Comparison of ENCODE assay signal across 1 cellular context in the genomic region with DNA sequence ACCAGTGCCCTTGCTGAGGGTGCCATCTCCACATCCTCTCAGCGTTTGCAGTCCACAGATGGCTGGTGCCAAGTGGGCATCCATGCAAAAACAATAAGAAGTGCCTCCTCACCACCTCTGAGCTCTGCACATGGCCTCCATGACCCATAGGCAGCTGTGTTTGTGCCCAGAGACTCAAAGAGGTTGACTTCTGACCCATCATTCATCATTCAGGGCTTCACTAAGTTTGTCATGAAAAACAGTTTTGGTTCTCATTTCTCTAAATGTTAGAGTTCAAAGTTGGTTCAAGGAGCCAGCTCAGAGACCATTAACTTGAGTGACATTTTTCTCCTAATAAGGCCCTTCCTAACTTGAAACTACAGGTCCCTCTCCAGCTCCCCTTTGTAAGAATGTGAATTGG.
TF ChIP-seq lines count a peak whose summit lies in the region.

No MANE protein-coding gene starts in this region.

TF ChIP-seq in H1, 55 proteins besides CTCF, POLR2A, EP300 and RAD21:
- TF ChIP-seq KDM5A (IDR thresholded peaks at IDR 0.05; ENCODE audit: low read length), result no peak
- no peak for TF ChIP-seq JUND (IDR thresholded peaks at IDR 0.05; ENCODE audit: low read length)
- TF ChIP-seq TBP (IDR thresholded peaks at IDR 0.05; ENCODE audit: low read depth, low read length), result no peak
- no peak for TF ChIP-seq SP4 (IDR thresholded peaks at IDR 0.05; ENCODE audit: low read length)
- TF ChIP-seq SUZ12 (IDR thresholded peaks at IDR 0.05; ENCODE audit: low read length), result no peak
- TF ChIP-seq JUN (IDR thresholded peaks at IDR 0.05; ENCODE audit: low read depth, low read length), result no peak
- no peak for TF ChIP-seq ASH2L (IDR thresholded peaks at IDR 0.05; ENCODE audit: low read length)
- no peak for TF ChIP-seq MAFK (IDR thresholded peaks at IDR 0.05; ENCODE audit: low read depth, low read length)
- no peak for TF ChIP-seq CREB1 (IDR thresholded peaks at IDR 0.05)
- TF ChIP-seq SP2 (IDR thresholded peaks at IDR 0.05; ENCODE audit: low read length), result no peak
- no peak for TF ChIP-seq BRCA1 (IDR thresholded peaks at IDR 0.05; ENCODE audit: low read depth, low read length)
- TF ChIP-seq, protein P1, sequence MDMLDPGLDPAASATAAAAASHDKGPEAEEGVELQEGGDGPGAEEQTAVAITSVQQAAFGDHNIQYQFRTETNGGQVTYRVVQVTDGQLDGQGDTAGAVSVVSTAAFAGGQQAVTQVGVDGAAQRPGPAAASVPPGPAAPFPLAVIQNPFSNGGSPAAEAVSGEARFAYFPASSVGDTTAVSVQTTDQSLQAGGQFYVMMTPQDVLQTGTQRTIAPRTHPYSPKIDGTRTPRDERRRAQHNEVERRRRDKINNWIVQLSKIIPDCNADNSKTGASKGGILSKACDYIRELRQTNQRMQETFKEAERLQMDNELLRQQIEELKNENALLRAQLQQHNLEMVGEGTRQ (IDR thresholded peaks at IDR 0.05; ENCODE audit: low read length), result no peak
- no peak for TF ChIP-seq SRF (IDR thresholded peaks at IDR 0.05; ENCODE audit: low read depth, low read length)
- TF ChIP-seq, protein P2, sequence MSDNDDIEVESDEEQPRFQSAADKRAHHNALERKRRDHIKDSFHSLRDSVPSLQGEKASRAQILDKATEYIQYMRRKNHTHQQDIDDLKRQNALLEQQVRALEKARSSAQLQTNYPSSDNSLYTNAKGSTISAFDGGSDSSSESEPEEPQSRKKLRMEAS (IDR thresholded peaks at IDR 0.05), result no peak
- TF ChIP-seq, protein P3, sequence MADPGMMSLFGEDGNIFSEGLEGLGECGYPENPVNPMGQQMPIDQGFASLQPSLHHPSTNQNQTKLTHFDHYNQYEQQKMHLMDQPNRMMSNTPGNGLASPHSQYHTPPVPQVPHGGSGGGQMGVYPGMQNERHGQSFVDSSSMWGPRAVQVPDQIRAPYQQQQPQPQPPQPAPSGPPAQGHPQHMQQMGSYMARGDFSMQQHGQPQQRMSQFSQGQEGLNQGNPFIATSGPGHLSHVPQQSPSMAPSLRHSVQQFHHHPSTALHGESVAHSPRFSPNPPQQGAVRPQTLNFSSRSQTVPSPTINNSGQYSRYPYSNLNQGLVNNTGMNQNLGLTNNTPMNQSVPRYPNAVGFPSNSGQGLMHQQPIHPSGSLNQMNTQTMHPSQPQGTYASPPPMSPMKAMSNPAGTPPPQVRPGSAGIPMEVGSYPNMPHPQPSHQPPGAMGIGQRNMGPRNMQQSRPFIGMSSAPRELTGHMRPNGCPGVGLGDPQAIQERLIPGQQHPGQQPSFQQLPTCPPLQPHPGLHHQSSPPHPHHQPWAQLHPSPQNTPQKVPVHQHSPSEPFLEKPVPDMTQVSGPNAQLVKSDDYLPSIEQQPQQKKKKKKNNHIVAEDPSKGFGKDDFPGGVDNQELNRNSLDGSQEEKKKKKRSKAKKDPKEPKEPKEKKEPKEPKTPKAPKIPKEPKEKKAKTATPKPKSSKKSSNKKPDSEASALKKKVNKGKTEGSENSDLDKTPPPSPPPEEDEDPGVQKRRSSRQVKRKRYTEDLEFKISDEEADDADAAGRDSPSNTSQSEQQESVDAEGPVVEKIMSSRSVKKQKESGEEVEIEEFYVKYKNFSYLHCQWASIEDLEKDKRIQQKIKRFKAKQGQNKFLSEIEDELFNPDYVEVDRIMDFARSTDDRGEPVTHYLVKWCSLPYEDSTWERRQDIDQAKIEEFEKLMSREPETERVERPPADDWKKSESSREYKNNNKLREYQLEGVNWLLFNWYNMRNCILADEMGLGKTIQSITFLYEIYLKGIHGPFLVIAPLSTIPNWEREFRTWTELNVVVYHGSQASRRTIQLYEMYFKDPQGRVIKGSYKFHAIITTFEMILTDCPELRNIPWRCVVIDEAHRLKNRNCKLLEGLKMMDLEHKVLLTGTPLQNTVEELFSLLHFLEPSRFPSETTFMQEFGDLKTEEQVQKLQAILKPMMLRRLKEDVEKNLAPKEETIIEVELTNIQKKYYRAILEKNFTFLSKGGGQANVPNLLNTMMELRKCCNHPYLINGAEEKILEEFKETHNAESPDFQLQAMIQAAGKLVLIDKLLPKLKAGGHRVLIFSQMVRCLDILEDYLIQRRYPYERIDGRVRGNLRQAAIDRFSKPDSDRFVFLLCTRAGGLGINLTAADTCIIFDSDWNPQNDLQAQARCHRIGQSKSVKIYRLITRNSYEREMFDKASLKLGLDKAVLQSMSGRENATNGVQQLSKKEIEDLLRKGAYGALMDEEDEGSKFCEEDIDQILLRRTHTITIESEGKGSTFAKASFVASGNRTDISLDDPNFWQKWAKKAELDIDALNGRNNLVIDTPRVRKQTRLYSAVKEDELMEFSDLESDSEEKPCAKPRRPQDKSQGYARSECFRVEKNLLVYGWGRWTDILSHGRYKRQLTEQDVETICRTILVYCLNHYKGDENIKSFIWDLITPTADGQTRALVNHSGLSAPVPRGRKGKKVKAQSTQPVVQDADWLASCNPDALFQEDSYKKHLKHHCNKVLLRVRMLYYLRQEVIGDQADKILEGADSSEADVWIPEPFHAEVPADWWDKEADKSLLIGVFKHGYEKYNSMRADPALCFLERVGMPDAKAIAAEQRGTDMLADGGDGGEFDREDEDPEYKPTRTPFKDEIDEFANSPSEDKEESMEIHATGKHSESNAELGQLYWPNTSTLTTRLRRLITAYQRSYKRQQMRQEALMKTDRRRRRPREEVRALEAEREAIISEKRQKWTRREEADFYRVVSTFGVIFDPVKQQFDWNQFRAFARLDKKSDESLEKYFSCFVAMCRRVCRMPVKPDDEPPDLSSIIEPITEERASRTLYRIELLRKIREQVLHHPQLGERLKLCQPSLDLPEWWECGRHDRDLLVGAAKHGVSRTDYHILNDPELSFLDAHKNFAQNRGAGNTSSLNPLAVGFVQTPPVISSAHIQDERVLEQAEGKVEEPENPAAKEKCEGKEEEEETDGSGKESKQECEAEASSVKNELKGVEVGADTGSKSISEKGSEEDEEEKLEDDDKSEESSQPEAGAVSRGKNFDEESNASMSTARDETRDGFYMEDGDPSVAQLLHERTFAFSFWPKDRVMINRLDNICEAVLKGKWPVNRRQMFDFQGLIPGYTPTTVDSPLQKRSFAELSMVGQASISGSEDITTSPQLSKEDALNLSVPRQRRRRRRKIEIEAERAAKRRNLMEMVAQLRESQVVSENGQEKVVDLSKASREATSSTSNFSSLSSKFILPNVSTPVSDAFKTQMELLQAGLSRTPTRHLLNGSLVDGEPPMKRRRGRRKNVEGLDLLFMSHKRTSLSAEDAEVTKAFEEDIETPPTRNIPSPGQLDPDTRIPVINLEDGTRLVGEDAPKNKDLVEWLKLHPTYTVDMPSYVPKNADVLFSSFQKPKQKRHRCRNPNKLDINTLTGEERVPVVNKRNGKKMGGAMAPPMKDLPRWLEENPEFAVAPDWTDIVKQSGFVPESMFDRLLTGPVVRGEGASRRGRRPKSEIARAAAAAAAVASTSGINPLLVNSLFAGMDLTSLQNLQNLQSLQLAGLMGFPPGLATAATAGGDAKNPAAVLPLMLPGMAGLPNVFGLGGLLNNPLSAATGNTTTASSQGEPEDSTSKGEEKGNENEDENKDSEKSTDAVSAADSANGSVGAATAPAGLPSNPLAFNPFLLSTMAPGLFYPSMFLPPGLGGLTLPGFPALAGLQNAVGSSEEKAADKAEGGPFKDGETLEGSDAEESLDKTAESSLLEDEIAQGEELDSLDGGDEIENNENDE (IDR thresholded peaks at IDR 0.05; ENCODE audit: insufficient replicate concordance, low read length), result no peak
- no peak for TF ChIP-seq FOSL1 (IDR thresholded peaks at IDR 0.05; ENCODE audit: insufficient read depth, low read depth, low read length)
- no peak for TF ChIP-seq GTF2F1 (IDR thresholded peaks at IDR 0.05; ENCODE audit: borderline replicate concordance, low read depth, low read length)
- TF ChIP-seq PHF8 (conservative IDR thresholded peaks at IDR 0.05; ENCODE audit: low read depth, low read length), result no peak
- TF ChIP-seq CBX5 (IDR thresholded peaks at IDR 0.05; ENCODE audit: low read depth, low read length), result no peak
